In genomic region chr16:53952215-53953208, GRCh38 we compare ENCODE assay signal across 8 cellular contexts.
DNase-seq lines count a peak whose midpoint lies in the region; ATAC-seq and TF ChIP-seq lines count a peak whose summit lies in the region.

No MANE protein-coding gene starts in this region.

- peak overlapping the region; percentile 76 for H3K4me2 ChIP-seq in osteoblast (ENCODE audit: insufficient read depth, low read length)

- peaks cover 15% of the 10 kb centered on the region for H3K4me1 ChIP-seq in adipocyte (ENCODE audit: control insufficient read depth, insufficient read depth, low read length)
- H3K4me1 ChIP-seq in osteoblast (ENCODE audit: insufficient read depth, low read length), result peaks cover 10% of the 10 kb centered on the region
- no peaks in the 10 kb centered on the region for H3K4me1 ChIP-seq in prostate gland (replicated peaks)

- H4K20me1 ChIP-seq in osteoblast (ENCODE audit: insufficient read depth, low read length), result no peaks in the 10 kb centered on the region

- H3K36me3 ChIP-seq in adipocyte (ENCODE audit: control insufficient read depth, insufficient read depth, low read length, severe bottlenecking) (no peaks in the 10 kb centered on the region), osteoblast (ENCODE audit: insufficient read depth, low read length) (no peaks in the 10 kb centered on the region), prostate gland (no peaks in the 10 kb centered on the region)

- H3K9ac ChIP-seq in adipocyte (ENCODE audit: low read length), result peak overlapping the region; percentile 24

- ATAC-seq in activated CD4-positive, CD25-positive, alpha-beta regulatory T cell treated with anti-CD3 and anti-CD28 coated beads, Interleukin-2, amount 50 U/mL, for 24 hours, result peak; percentile 70 to 82
- peak; percentile 44 for ATAC-seq in HG03280 (IDR thresholded peaks at IDR 0.05; ENCODE audit: unreplicated experiment)

- peaks cover 12% of the 10 kb centered on the region for H3K4me1 Mint-ChIP-seq in progenitor cell of endocrine pancreas (ENCODE audit: low read depth)

- no peak overlapping the region for H3K27ac Mint-ChIP-seq in progenitor cell of endocrine pancreas

- no peaks in the 10 kb centered on the region for H3K27me3 ChIP-seq in adipocyte (replicated peaks; ENCODE audit: control insufficient read depth, insufficient read depth, low read length)
- H3K27me3 ChIP-seq in osteoblast (ENCODE audit: insufficient read depth, low read length), result no peaks in the 10 kb centered on the region
- H3K27me3 ChIP-seq in prostate gland (replicated peaks; ENCODE audit: insufficient read depth), result no peaks in the 10 kb centered on the region

- H3K79me2 ChIP-seq in osteoblast (ENCODE audit: insufficient read depth, low read length), result peaks cover 2% of the 10 kb centered on the region

- H3K4me3 Mint-ChIP-seq in progenitor cell of endocrine pancreas (ENCODE audit: low read depth), result no peak overlapping the region

- H3K9me3 Mint-ChIP-seq in progenitor cell of endocrine pancreas (ENCODE audit: low read depth), result no peaks in the 10 kb centered on the region

- DNase-seq in activated CD4-positive, CD25-positive, alpha-beta regulatory T cell treated with anti-CD3 and anti-CD28 coated beads, Interleukin-2, amount 50 U/mL, for 72 hours, result no peak
- peak; percentile 48 for DNase-seq in adipocyte (ENCODE audit: low read depth)
- DNase-seq in osteoblast (ENCODE audit: insufficient read length, low spot score, missing footprints), result peak; percentile 54
- no peak for DNase-seq in prostate gland (ENCODE audit: low spot score)
- no peak for DNase-seq in NCI-H1930 (lab: John Stamatoyannopoulos, UW)
- DNase-seq in progenitor cell of endocrine pancreas (ENCODE audit: low spot score, unreplicated experiment), result no peak

- WGBS in prostate gland, result 74% methylated on average over 7 of the region's 7 CpGs

- H3K27ac ChIP-seq in osteoblast (ENCODE audit: low read depth, low read length) (no peak overlapping the region), prostate gland (no peak overlapping the region)

- H3K4me3 ChIP-seq in adipocyte (ENCODE audit: low read length) (peak overlapping the region; percentile 75), osteoblast (ENCODE audit: insufficient read depth, low read length) (peak overlapping the region; percentile 45), prostate gland (no peak overlapping the region)

- intact Hi-C loops in prostate gland (cut with DNase I), result no loop called here

- TF ChIP-seq CTCF in osteoblast (IDR thresholded peaks at IDR 0.05; ENCODE audit: extremely low read depth, low read depth, low read length) (no peak), prostate gland (IDR thresholded peaks at IDR 0.05) (no peak), progenitor cell of endocrine pancreas (IDR thresholded peaks at IDR 0.05; ENCODE audit: unreplicated experiment) (no peak)

- no peak overlapping the region for H2AFZ ChIP-seq in osteoblast (ENCODE audit: low read length)

- no peaks in the 10 kb centered on the region for H3K27me3 Mint-ChIP-seq in progenitor cell of endocrine pancreas

- TF ChIP-seq POLR2A in prostate gland (IDR thresholded peaks at IDR 0.05), result no peak

- peaks cover 3% of the 10 kb centered on the region for H3K36me3 Mint-ChIP-seq in progenitor cell of endocrine pancreas (ENCODE audit: insufficient read depth)

- H3K9me3 ChIP-seq in adipocyte (ENCODE audit: control insufficient read depth, low read length) (no peaks in the 10 kb centered on the region), osteoblast (ENCODE audit: low read depth, low read length) (no peaks in the 10 kb centered on the region), prostate gland (no peaks in the 10 kb centered on the region)

Comparison
In these comparisons a context has a peak if more than half of its experiments do, and no peak if none do; other contexts are left out.
1. DNase-seq: peak in adipocyte (single experiment) and osteoblast (single experiment); none in activated CD4-positive, CD25-positive, alpha-beta regulatory T cell treated with anti-CD3 and anti-CD28 coated beads, Interleukin-2, amount 50 U/mL, for 72 hours (single experiment), prostate gland (single experiment), NCI-H1930 (0 of 2) and progenitor cell of endocrine pancreas (single experiment).
2. H3K4me3 ChIP-seq: peak in adipocyte (single experiment) and osteoblast (single experiment); none in prostate gland (0 of 2).